1 cellular context compared by ENCODE assay signal in genomic region chr5:130731839-130732238, GRCh38.
TF ChIP-seq lines count a peak whose summit lies in the region.

No MANE protein-coding gene starts in this region.

TF ChIP-seq in GM23338, 12 proteins besides CTCF, POLR2A, EP300 and RAD21:
- no peak for TF ChIP-seq REST (IDR thresholded peaks at IDR 0.05; ENCODE audit: unreplicated experiment)
- TF ChIP-seq STAT1 (IDR thresholded peaks at IDR 0.05; ENCODE audit: unreplicated experiment) = no peak
- TF ChIP-seq ZNF462 (CRISPR knock-in tag; IDR thresholded peaks at IDR 0.05) = no peak
- TF ChIP-seq JUNB (IDR thresholded peaks at IDR 0.05; ENCODE audit: unreplicated experiment) = no peak
- TF ChIP-seq NANOG (IDR thresholded peaks at IDR 0.05; ENCODE audit: borderline replicate concordance) = no peak
